In the genomic region with DNA sequence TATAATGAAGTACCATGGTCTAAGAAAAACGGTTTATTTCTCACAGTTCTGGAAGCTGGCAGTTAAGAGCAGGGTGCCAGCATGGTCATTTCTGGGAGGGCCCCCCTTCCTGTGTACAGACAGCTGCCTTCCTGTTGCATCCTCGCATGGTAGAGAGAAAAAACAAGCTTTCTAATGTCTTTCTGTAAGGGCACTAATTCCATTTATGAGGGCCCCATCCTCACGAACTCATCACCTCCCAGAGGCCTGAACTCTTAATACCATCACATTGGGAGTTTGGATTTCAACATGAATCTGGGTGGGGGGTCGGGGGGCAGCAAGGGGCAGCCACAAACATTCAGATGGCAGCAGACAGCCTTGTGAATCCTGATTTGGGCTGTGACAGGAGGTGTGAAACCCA, we compare ENCODE assay signal across 18 cellular contexts.
DNase-seq lines count a peak whose midpoint lies in the region; ATAC-seq and TF ChIP-seq lines count a peak whose summit lies in the region.
"Had no signal": no experiment of that assay in that cellular context is flagged by ENCODE, and none has a peak within 500 bp of the region (broad histone marks: within the 10 kb centered on the region; RNA-seq: fewer than 3 reads in every experiment).

No MANE protein-coding gene starts in this region.

- peaks cover 4% of the 10 kb centered on the region for H3K9me3 ChIP-seq in DND-41 (ENCODE audit: insufficient read depth, low read length, severe bottlenecking)

- H3K27ac ChIP-seq in DND-41 (ENCODE audit: low read length), result peak overlapping the region; percentile 98
- H3K27ac ChIP-seq: 22Rv1, PC-9, SJCRH30 had no signal

- peak overlapping the region; percentile 29; the same call in 1 of the 2 replicates for H3K9ac ChIP-seq in DND-41 (ENCODE audit: low read depth, low read length)

- POLR2A ChIA-PET in activated CD4-positive, alpha-beta T cell treated with anti-CD3 and anti-CD28 coated beads for 36 hours (lab: Charles Lee), result no interaction called here
- POLR2A ChIA-PET in activated CD8-positive, alpha-beta T cell treated with anti-CD3 and anti-CD28 coated beads, Interleukin-2, amount 10 ng/mL, durations not matched to agents 7 days and 5 days (lab: Charles Lee), result no interaction called here

- H2AFZ ChIP-seq in DND-41 (ENCODE audit: low read depth, low read length), result no peak overlapping the region
- H2AFZ ChIP-seq: PC-9 had no signal

- no peaks in the 10 kb centered on the region for H3K27me3 Mint-ChIP-seq in activated CD4-positive, alpha-beta T cell treated with anti-CD3 and anti-CD28 coated beads for 36 hours
- H3K27me3 Mint-ChIP-seq in activated CD8-positive, alpha-beta T cell treated with anti-CD3 and anti-CD28 coated beads, Interleukin-2, amount 10 ng/mL, durations not matched to agents 7 days and 5 days (ENCODE audit: low read depth), result no peaks in the 10 kb centered on the region
- H3K27me3 Mint-ChIP-seq in nephron progenitor cell (ENCODE audit: low read depth, poor library complexity), result peaks cover 3% of the 10 kb centered on the region

- H3K4me3 ChIP-seq in DND-41 (ENCODE audit: low read depth in 1 of 2, low read length in 2 of 2), result no peak overlapping the region
- H3K4me3 ChIP-seq: PC-9, SJCRH30 had no signal

- peak overlapping the region; percentile 45 for H3K27ac Mint-ChIP-seq in activated CD4-positive, alpha-beta T cell treated with anti-CD3 and anti-CD28 coated beads for 36 hours
- peak overlapping the region; percentile 75 for H3K27ac Mint-ChIP-seq in activated CD8-positive, alpha-beta T cell treated with anti-CD3 and anti-CD28 coated beads, Interleukin-2, amount 10 ng/mL, durations not matched to agents 7 days and 5 days
- peak overlapping the region; percentile 94 for H3K27ac Mint-ChIP-seq in nephron progenitor cell

- peaks cover 7% of the 10 kb centered on the region for H3K9me3 Mint-ChIP-seq in activated CD4-positive, alpha-beta T cell treated with anti-CD3 and anti-CD28 coated beads for 36 hours (ENCODE audit: low read depth)
- peaks cover 8% of the 10 kb centered on the region for H3K9me3 Mint-ChIP-seq in activated CD8-positive, alpha-beta T cell treated with anti-CD3 and anti-CD28 coated beads, Interleukin-2, amount 10 ng/mL, durations not matched to agents 7 days and 5 days (ENCODE audit: insufficient read depth)
- H3K9me3 Mint-ChIP-seq in nephron progenitor cell, result peaks cover 20% of the 10 kb centered on the region

- H3K4me3 Mint-ChIP-seq in activated CD4-positive, alpha-beta T cell treated with anti-CD3 and anti-CD28 coated beads for 36 hours, result no peak overlapping the region
- H3K4me3 Mint-ChIP-seq in activated CD8-positive, alpha-beta T cell treated with anti-CD3 and anti-CD28 coated beads, Interleukin-2, amount 10 ng/mL, durations not matched to agents 7 days and 5 days, result no peak overlapping the region
- no peak overlapping the region for H3K4me3 Mint-ChIP-seq in nephron progenitor cell

- ATAC-seq in activated CD4-positive, alpha-beta T cell treated with anti-CD3 and anti-CD28 coated beads for 36 hours, result no peak
- no peak for ATAC-seq in DND-41 (ENCODE audit: insufficient read depth, low read depth)
- ATAC-seq in activated CD8-positive, alpha-beta T cell treated with anti-CD3 and anti-CD28 coated beads, Interleukin-2, amount 10 ng/mL, durations not matched to agents 7 days and 5 days, result no peak

- H3K27me3 ChIP-seq in DND-41 (ENCODE audit: insufficient read depth, low read length, poor library complexity), result no peaks in the 10 kb centered on the region
- H3K27me3 ChIP-seq: SJCRH30 had no signal

- H3K36me3 Mint-ChIP-seq in activated CD4-positive, alpha-beta T cell treated with anti-CD3 and anti-CD28 coated beads for 36 hours (ENCODE audit: low read depth), result peaks cover 6% of the 10 kb centered on the region
- peaks cover 47% of the 10 kb centered on the region for H3K36me3 Mint-ChIP-seq in activated CD8-positive, alpha-beta T cell treated with anti-CD3 and anti-CD28 coated beads, Interleukin-2, amount 10 ng/mL, durations not matched to agents 7 days and 5 days (ENCODE audit: low read depth)
- H3K36me3 Mint-ChIP-seq in nephron progenitor cell (ENCODE audit: low read depth), result peaks cover 68% of the 10 kb centered on the region

- no peak overlapping the region for H3K4me2 ChIP-seq in DND-41 (ENCODE audit: insufficient read depth, low read length)
- H3K4me2 ChIP-seq: PC-9 had no signal

- no peaks in the 10 kb centered on the region for H4K20me1 ChIP-seq in DND-41 (ENCODE audit: insufficient read depth, low read length)

- peaks cover 29% of the 10 kb centered on the region for H3K4me1 Mint-ChIP-seq in activated CD4-positive, alpha-beta T cell treated with anti-CD3 and anti-CD28 coated beads for 36 hours
- H3K4me1 Mint-ChIP-seq in activated CD8-positive, alpha-beta T cell treated with anti-CD3 and anti-CD28 coated beads, Interleukin-2, amount 10 ng/mL, durations not matched to agents 7 days and 5 days (ENCODE audit: low read depth), result peaks cover 59% of the 10 kb centered on the region
- H3K4me1 Mint-ChIP-seq in nephron progenitor cell, result peaks cover 30% of the 10 kb centered on the region

- H3K36me3 ChIP-seq in DND-41 (ENCODE audit: insufficient read depth, low read length), result peaks cover 72% of the 10 kb centered on the region
- H3K36me3 ChIP-seq: SJCRH30 had no signal

- peaks cover 71% of the 10 kb centered on the region for H3K79me2 ChIP-seq in DND-41 (ENCODE audit: insufficient read depth, low read length)

- CTCF ChIA-PET in activated CD4-positive, alpha-beta T cell treated with anti-CD3 and anti-CD28 coated beads for 36 hours (lab: Charles Lee), result interaction anchor here (0.6 to 1.8 kb wide), 4 partner anchors 19 to 353 kb away, joined by 3 to 5 read pairs (median 5); no protein-coding TSS in a partner anchor
- CTCF ChIA-PET in activated CD8-positive, alpha-beta T cell treated with anti-CD3 and anti-CD28 coated beads, Interleukin-2, amount 10 ng/mL, durations not matched to agents 7 days and 5 days (lab: Charles Lee), result interaction anchor here (1.8 to 2.0 kb wide), 2 partner anchors 76 to 352 kb away, joined by 6 to 9 read pairs; no protein-coding TSS in a partner anchor

- intact Hi-C loops in activated CD4-positive, alpha-beta T cell treated with anti-CD3 and anti-CD28 coated beads for 36 hours (cut with DNase I, micrococcal nuclease), result loop anchor here in 1 of 2 experiments (5.0 kb wide), 1 partner anchor 152 kb away; the partner anchor contains the start of gene CCDC182

- no peak for TF ChIP-seq CTCF in DND-41 (IDR thresholded peaks at IDR 0.05; ENCODE audit: borderline replicate concordance, extremely low read depth, low read length, poor library complexity, severe bottlenecking)
- no peak for TF ChIP-seq CTCF in nephron progenitor cell (IDR thresholded peaks at IDR 0.05)

- DNase-seq in activated CD4-positive, alpha-beta T cell treated with anti-CD3 and anti-CD28 coated beads for 36 hours, result no peak
- no peak for DNase-seq in activated CD4-positive, alpha-beta T cell treated with anti-CD3 and anti-CD28 coated beads, Interleukin-2, amount 50 U/mL, for 1 hour
- DNase-seq in DND-41 (no peak), nephron progenitor cell (no peak), NCI-H1694 treated with DMSO at 0.1 percent for 48 hours (lab: John Stamatoyannopoulos, UW) (no peak)
- no peak for DNase-seq in activated CD8-positive, alpha-beta T cell treated with anti-CD3 and anti-CD28 coated beads, Interleukin-2, amount 10 ng/mL, durations not matched to agents 7 days and 5 days
- DNase-seq in activated CD4-positive, CD25-positive, alpha-beta regulatory T cell (lab: John Stamatoyannopoulos, UW), result no peak
- no peak for DNase-seq in effector CD8-positive, alpha-beta T cell (lab: John Stamatoyannopoulos, UW)
- DNase-seq: AML-193, DMS79, KG1, NCI-H1436, NCI-H2029, NCI-H345, NCI-H526, PC-9, SJCRH30 had no signal

- peaks cover 89% of the 10 kb centered on the region for H3K4me1 ChIP-seq in DND-41 (ENCODE audit: insufficient read depth, low read length)
